ENCODE assay signal across 18 cellular contexts in the genomic region with DNA sequence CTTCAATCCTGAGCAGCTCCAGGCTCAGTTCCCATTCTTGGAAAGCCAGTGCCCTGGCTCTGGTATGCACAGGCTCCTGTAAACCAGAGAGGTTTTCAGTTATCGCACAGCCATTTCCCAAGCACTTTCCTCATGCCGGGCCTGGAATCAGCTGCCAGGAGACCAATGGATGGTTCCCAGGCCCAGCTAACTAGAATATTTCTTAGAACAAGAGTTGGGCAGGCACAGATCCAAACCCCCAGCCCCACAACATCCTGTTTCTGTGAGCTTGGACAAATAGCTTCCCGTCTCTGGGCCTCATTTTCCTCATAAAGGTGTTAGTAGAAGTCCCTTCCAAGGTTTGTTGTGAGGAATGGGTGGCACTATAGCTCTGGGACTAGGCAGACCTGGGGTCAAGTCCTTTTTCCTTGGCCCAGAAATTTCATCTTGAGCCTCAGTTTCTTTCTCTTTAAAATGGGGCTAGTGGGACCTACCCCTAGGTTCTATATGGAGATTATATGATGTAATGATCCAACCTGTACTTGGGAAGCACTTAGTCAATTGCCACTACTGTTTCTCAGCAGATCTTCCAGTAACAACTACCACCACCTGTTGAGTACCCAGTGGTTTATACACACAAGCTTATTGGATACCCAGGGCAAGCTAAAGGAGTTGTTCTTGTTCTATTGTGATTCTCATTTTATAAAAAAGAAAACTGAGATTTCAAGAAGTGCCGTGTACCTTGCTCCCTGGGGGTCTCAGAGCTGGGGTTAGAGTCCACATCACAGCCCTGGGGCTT. TPM values are rescaled to one million over a fixed set of nuclear protein-coding genes. Genes with fewer than 3 reads are reported as not detected.
A peak's percentile ranks its signal among the peaks of the same experiment; 100 is the strongest.
DNase-seq lines count a peak whose midpoint lies in the region; ATAC-seq and TF ChIP-seq lines count a peak whose summit lies in the region.
"Had no signal": no experiment of that assay in that cellular context is flagged by ENCODE, and none has a peak within 500 bp of the region (broad histone marks: within the 10 kb centered on the region; RNA-seq: fewer than 3 reads in every experiment).

No MANE protein-coding gene starts in this region.

- TF ChIP-seq POLR2A in thyroid gland (IDR thresholded peaks at IDR 0.05) = no peak

- peak overlapping the region; percentile 88 for H3K27ac Mint-ChIP-seq in stimulated activated naive CD8-positive, alpha-beta T cell treated with anti-CD3 and anti-CD28 coated beads, Interleukin-15, Interleukin-2, amounts not matched to agents 100 ng/mL and 50 ng/mL, for 24 hours
- H3K27ac Mint-ChIP-seq in stimulated activated naive CD8-positive, alpha-beta T cell treated with anti-CD3 and anti-CD28 coated beads, Interleukin-15, amount 100 ng/mL, for 72 hours = peak overlapping the region in 1 of 2 donors; percentile 68
- H3K27ac Mint-ChIP-seq in activated CD8-positive, alpha-beta T cell treated with anti-CD3 and anti-CD28 coated beads, Interleukin-2, amount 10 ng/mL, durations not matched to agents 7 days and 5 days = peak overlapping the region; percentile 66

- H3K4me3 ChIP-seq in mesodermal cell (ENCODE audit: extremely low read depth, insufficient read depth, low read length, poor library complexity, severe bottlenecking) (no peak overlapping the region), thyroid gland (replicated peaks in 1 of 3) (no peak overlapping the region)
- H3K4me3 ChIP-seq: gastrocnemius medialis had no signal

- ATAC-seq in stimulated activated naive CD8-positive, alpha-beta T cell treated with anti-CD3 and anti-CD28 coated beads, Interleukin-15, amount 100 ng/mL, for 72 hours = no peak
- ATAC-seq in activated CD8-positive, alpha-beta T cell treated with anti-CD3 and anti-CD28 coated beads, Interleukin-2, amount 10 ng/mL, durations not matched to agents 7 days and 5 days = no peak
- ATAC-seq in HG02870 (IDR thresholded peaks at IDR 0.05; ENCODE audit: unreplicated experiment) = no peak
- ATAC-seq: gastrocnemius medialis, HCT116, PC-3 had no signal

- peaks cover 12% of the 10 kb centered on the region for H3K4me1 ChIP-seq in mesodermal cell (ENCODE audit: control insufficient read depth, insufficient read depth, low read length, poor library complexity, severe bottlenecking)
- peaks cover 16 to 32% of the 10 kb centered on the region in 2 donors for H3K4me1 ChIP-seq in thyroid gland

- H3K36me3 ChIP-seq in mesodermal cell (ENCODE audit: control insufficient read depth, insufficient read depth, low read length) (peaks cover 82% of the 10 kb centered on the region), thyroid gland (peaks cover 53 to 56% of the 10 kb centered on the region in 2 donors)

- WGBS in mesodermal cell (ENCODE audit: insufficient coverage in 2 of 2), 2 experiments = 100% methylated on average over 1 to 2 of the region's 4 CpGs
- WGBS in thyroid gland, 2 donors = 91 to 93% methylated on average over 4 of the region's 4 CpGs

- no peaks in the 10 kb centered on the region for H3K9me3 Mint-ChIP-seq in stimulated activated naive CD8-positive, alpha-beta T cell treated with anti-CD3 and anti-CD28 coated beads, Interleukin-15, Interleukin-2, amounts not matched to agents 100 ng/mL and 50 ng/mL, for 24 hours
- H3K9me3 Mint-ChIP-seq in stimulated activated naive CD8-positive, alpha-beta T cell treated with anti-CD3 and anti-CD28 coated beads, Interleukin-15, amount 100 ng/mL, for 72 hours = no peaks in the 10 kb centered on the region
- H3K9me3 Mint-ChIP-seq in activated CD8-positive, alpha-beta T cell treated with anti-CD3 and anti-CD28 coated beads, Interleukin-2, amount 10 ng/mL, durations not matched to agents 7 days and 5 days (ENCODE audit: insufficient read depth) = no peaks in the 10 kb centered on the region

- CTCF ChIA-PET in activated CD8-positive, alpha-beta T cell treated with anti-CD3 and anti-CD28 coated beads, Interleukin-2, amount 10 ng/mL, durations not matched to agents 7 days and 5 days (lab: Charles Lee) = interaction anchor here (1.2 to 9.3 kb wide), 4 partner anchors 13 to 335 kb away, joined by 3 to 138 read pairs (median 5); a partner anchor contains a TSS

- H3K27ac ChIP-seq in mesodermal cell (ENCODE audit: low read depth, low read length, severe bottlenecking) (peak overlapping the region; percentile 16), thyroid gland (peak overlapping the region in 1 of 3 donors; percentile 19)
- H3K27ac ChIP-seq: C4-2B, HL-60 had no signal

- TF ChIP-seq CTCF in thyroid gland (IDR thresholded peaks at IDR 0.05) = no peak

- intact Hi-C loops in thyroid gland (cut with DNase I) = loop anchor here (5.0 kb wide), 2 partner anchors 38 to 103 kb away; no protein-coding TSS in a partner anchor

- H3K4me3 Mint-ChIP-seq in stimulated activated naive CD8-positive, alpha-beta T cell treated with anti-CD3 and anti-CD28 coated beads, Interleukin-15, Interleukin-2, amounts not matched to agents 100 ng/mL and 50 ng/mL, for 24 hours = no peak overlapping the region
- no peak overlapping the region for H3K4me3 Mint-ChIP-seq in stimulated activated naive CD8-positive, alpha-beta T cell treated with anti-CD3 and anti-CD28 coated beads, Interleukin-15, amount 100 ng/mL, for 72 hours
- H3K4me3 Mint-ChIP-seq in activated CD8-positive, alpha-beta T cell treated with anti-CD3 and anti-CD28 coated beads, Interleukin-2, amount 10 ng/mL, durations not matched to agents 7 days and 5 days = no peak overlapping the region

- H3K36me3 Mint-ChIP-seq in stimulated activated naive CD8-positive, alpha-beta T cell treated with anti-CD3 and anti-CD28 coated beads, Interleukin-15, Interleukin-2, amounts not matched to agents 100 ng/mL and 50 ng/mL, for 24 hours (ENCODE audit: low read depth) = peaks cover 60% of the 10 kb centered on the region
- peaks cover 86% of the 10 kb centered on the region for H3K36me3 Mint-ChIP-seq in activated CD8-positive, alpha-beta T cell treated with anti-CD3 and anti-CD28 coated beads, Interleukin-2, amount 10 ng/mL, durations not matched to agents 7 days and 5 days (ENCODE audit: low read depth)

- H3K9me3 ChIP-seq in mesodermal cell (ENCODE audit: control insufficient read depth, low read length) (no peaks in the 10 kb centered on the region), thyroid gland (no peaks in the 10 kb centered on the region)
- H3K9me3 ChIP-seq: gastrocnemius medialis had no signal

- H3K27me3 ChIP-seq in thyroid gland = no peaks in the 10 kb centered on the region
- H3K27me3 ChIP-seq: gastrocnemius medialis had no signal

- H3K4me1 Mint-ChIP-seq in stimulated activated naive CD8-positive, alpha-beta T cell treated with anti-CD3 and anti-CD28 coated beads, Interleukin-15, Interleukin-2, amounts not matched to agents 100 ng/mL and 50 ng/mL, for 24 hours (ENCODE audit: low read depth) = peaks cover 94% of the 10 kb centered on the region
- peaks cover 95% of the 10 kb centered on the region for H3K4me1 Mint-ChIP-seq in stimulated activated naive CD8-positive, alpha-beta T cell treated with anti-CD3 and anti-CD28 coated beads, Interleukin-15, amount 100 ng/mL, for 72 hours
- peaks cover 96% of the 10 kb centered on the region for H3K4me1 Mint-ChIP-seq in activated CD8-positive, alpha-beta T cell treated with anti-CD3 and anti-CD28 coated beads, Interleukin-2, amount 10 ng/mL, durations not matched to agents 7 days and 5 days (ENCODE audit: low read depth)

- no peaks in the 10 kb centered on the region for H3K27me3 Mint-ChIP-seq in stimulated activated naive CD8-positive, alpha-beta T cell treated with anti-CD3 and anti-CD28 coated beads, Interleukin-15, Interleukin-2, amounts not matched to agents 100 ng/mL and 50 ng/mL, for 24 hours
- H3K27me3 Mint-ChIP-seq in stimulated activated naive CD8-positive, alpha-beta T cell treated with anti-CD3 and anti-CD28 coated beads, Interleukin-15, amount 100 ng/mL, for 72 hours = no peaks in the 10 kb centered on the region
- H3K27me3 Mint-ChIP-seq in activated CD8-positive, alpha-beta T cell treated with anti-CD3 and anti-CD28 coated beads, Interleukin-2, amount 10 ng/mL, durations not matched to agents 7 days and 5 days (ENCODE audit: low read depth) = no peaks in the 10 kb centered on the region

- DNase-seq in stimulated activated naive CD8-positive, alpha-beta T cell treated with anti-CD3 and anti-CD28 coated beads, Interleukin-15, amount 100 ng/mL, for 72 hours = no peak
- DNase-seq in activated CD8-positive, alpha-beta T cell treated with anti-CD3 and anti-CD28 coated beads, Interleukin-2, amount 10 ng/mL, durations not matched to agents 7 days and 5 days = no peak
- DNase-seq in NCI-H1048 (lab: John Stamatoyannopoulos, UW) = no peak
- DNase-seq in thyroid gland = no peak
- DNase-seq in Kasumi-1 (lab: John Stamatoyannopoulos, UW) = no peak
- DNase-seq: activated CD4-positive, CD25-positive, alpha-beta regulatory T cell treated with anti-CD3 and anti-CD28 coated beads, Interleukin-2, amount 50 U/mL, for 72 hours; activated effector memory CD4-positive, alpha-beta T cell treated with Interleukin-2 at 50 U/mL for 16 hours; gastrocnemius medialis; NCI-H1694; NCI-H510A treated with DMSO at 0.1 percent for 48 hours; PC-3; small intestine had no signal

- POLR2A ChIA-PET in activated CD8-positive, alpha-beta T cell treated with anti-CD3 and anti-CD28 coated beads, Interleukin-2, amount 10 ng/mL, durations not matched to agents 7 days and 5 days (lab: Charles Lee) = interaction anchor here (1.3 to 8.3 kb wide), 2 partner anchors 40 to 47 kb away, joined by 3 to 105 read pairs; a partner anchor contains a TSS

RNA-seq across cellular contexts. Expression of a gene that starts 5.1 kb away (rescaled TPM):
- 10 to 100 TPM; 33.5 to 36.1 TPM for total RNA-seq in activated CD8-positive, alpha-beta T cell treated with anti-CD3 and anti-CD28 coated beads, Interleukin-2, amount 10 ng/mL, durations not matched to agents 7 days and 5 days
- 14.6 TPM for polyA plus RNA-seq in mesodermal cell (2013, experiment 1 of 2)
- 13.1 TPM for polyA plus RNA-seq in mesodermal cell (2013, experiment 2 of 2)
- total RNA-seq in thyroid gland = 10 to 100 TPM; 10.6 to 22.0 (median 19.3) TPM

RNA-seq across cellular contexts. Expression of a gene that starts 40.7 kb away (rescaled TPM):
- 100 to 1,000 TPM; 332 to 340 TPM for total RNA-seq in activated CD8-positive, alpha-beta T cell treated with anti-CD3 and anti-CD28 coated beads, Interleukin-2, amount 10 ng/mL, durations not matched to agents 7 days and 5 days
- polyA plus RNA-seq in mesodermal cell (2013, experiment 1 of 2) = 214 TPM
- 198 TPM for polyA plus RNA-seq in mesodermal cell (2013, experiment 2 of 2)
- total RNA-seq in thyroid gland = 100 to 1,000 TPM; 129 to 180 (median 150) TPM

RNA-seq across cellular contexts. Expression of a gene that starts 48.8 kb away (rescaled TPM):
- 100 to 1,000 TPM; 210 to 231 TPM for total RNA-seq in activated CD8-positive, alpha-beta T cell treated with anti-CD3 and anti-CD28 coated beads, Interleukin-2, amount 10 ng/mL, durations not matched to agents 7 days and 5 days
- polyA plus RNA-seq in mesodermal cell (2013, experiment 1 of 2) = 344 TPM
- 264 TPM for polyA plus RNA-seq in mesodermal cell (2013, experiment 2 of 2)
- 10 to 100 TPM in 3 of 4 donors, 1 to 10 TPM in 1; 9.6 to 13.7 (median 11.0) TPM for total RNA-seq in thyroid gland

RNA-seq across cellular contexts. Expression of a gene that starts 59.1 kb away (rescaled TPM):
- 10 to 100 TPM; 10.6 to 12.8 TPM for total RNA-seq in activated CD8-positive, alpha-beta T cell treated with anti-CD3 and anti-CD28 coated beads, Interleukin-2, amount 10 ng/mL, durations not matched to agents 7 days and 5 days
- 5.7 TPM for polyA plus RNA-seq in mesodermal cell (2013, experiment 1 of 2)
- polyA plus RNA-seq in mesodermal cell (2013, experiment 2 of 2) = 6.2 TPM
- total RNA-seq in thyroid gland = 10 to 100 TPM in 2 of 4 donors, 1 to 10 TPM in 2; 5.9 to 12.5 (median 9.9) TPM

Comparison
In these comparisons a context has a peak if more than half of its experiments do, and no peak if none do; other contexts are left out.
1. RNA of a gene that starts 48.8 kb away (total RNA-seq): 210 to 231 TPM in activated CD8-positive, alpha-beta T cell treated with anti-CD3 and anti-CD28 coated beads, Interleukin-2, amount 10 ng/mL, durations not matched to agents 7 days and 5 days; 9.6 to 13.7 TPM in thyroid gland; every median in the first group is over 10 times any median in the second.